ENCODE assay signal across 12 cellular contexts in the genomic region with DNA sequence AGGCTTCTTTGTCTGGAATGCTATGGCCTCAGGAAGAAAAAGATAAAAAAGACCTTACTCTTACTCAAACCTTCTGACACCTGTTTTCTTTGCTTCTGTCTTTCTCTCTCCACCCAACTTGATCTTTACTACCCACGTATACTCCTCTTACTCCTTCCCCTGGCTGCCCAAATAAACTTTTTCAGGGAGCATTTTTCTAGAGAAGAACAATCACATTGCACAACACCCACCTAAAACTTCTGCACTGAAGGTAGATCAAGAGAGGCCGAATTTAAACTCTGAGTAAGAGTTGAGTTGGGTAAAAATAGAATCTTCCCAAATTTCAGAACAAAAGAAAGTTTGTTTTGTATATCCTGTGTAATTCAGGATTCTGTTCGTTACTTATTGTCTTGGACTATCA. TPM values are rescaled to one million over a fixed set of nuclear protein-coding genes. Genes with fewer than 3 reads are reported as not detected.
A peak's percentile ranks its signal among the peaks of the same experiment; 100 is the strongest.
DNase-seq lines count a peak whose midpoint lies in the region; ATAC-seq, FAIRE-seq and TF ChIP-seq lines count a peak whose summit lies in the region.
"Had no signal": no experiment of that assay in that cellular context is flagged by ENCODE, and none has a peak within 500 bp of the region (broad histone marks: within the 10 kb centered on the region; RNA-seq: fewer than 3 reads in every experiment).

No MANE protein-coding gene starts in this region.

- ATAC-seq in aorta (ENCODE audit: low FRiP score) (no peak), HG03432 (IDR thresholded peaks at IDR 0.05; ENCODE audit: unreplicated experiment) (no peak)
- ATAC-seq: CD8-positive, alpha-beta T cell had no signal

- H3K4me2 ChIP-seq in GM23248 (ENCODE audit: unreplicated experiment) (peak overlapping the region; percentile 79), endothelial cell of umbilical vein (ENCODE audit: insufficient read depth, low read length) (no peak overlapping the region)

- H4K20me1 ChIP-seq in GM23248 (ENCODE audit: insufficient read depth) (no peaks in the 10 kb centered on the region), endothelial cell of umbilical vein (replicated peaks; ENCODE audit: control insufficient read depth, extremely low read depth, insufficient read depth, low read length) (no peaks in the 10 kb centered on the region)

- no TSS peak for BruUV-seq in endothelial cell of umbilical vein (replicated peaks; lab: Mats Ljungman, UMichigan)

- no peaks in the 10 kb centered on the region for H3K36me3 Mint-ChIP-seq in osteocyte (ENCODE audit: unreplicated experiment)
- H3K36me3 Mint-ChIP-seq: CD8-positive, alpha-beta T cell had no signal

- dilution Hi-C loops in endothelial cell of umbilical vein (cut with MboI; ENCODE audit: extremely low pct_ligation_motif_present, low sequenced_read_pairs): no loop called here

- no peak for FAIRE-seq in endothelial cell of umbilical vein (lab: Jason Lieb, UNC)
- FAIRE-seq in D721Med (lab: Jason Lieb, UNC): no peak
- FAIRE-seq: HTR-8/SVneo had no signal

- intact Hi-C loops in endothelial cell of umbilical vein (cut with micrococcal nuclease) (no loop called here), aorta (cut with DNase I) (loop anchor here in 1 of 2 donors (5.0 kb wide), 1 partner anchor 334 kb away; no protein-coding TSS in a partner anchor)

- TF ChIP-seq CTCF in endothelial cell of umbilical vein (IDR thresholded peaks at IDR 0.05; ENCODE audit: extremely low read depth in 1 of 2, insufficient read depth in 1 of 2, low read depth in 1 of 2, low read length in 2 of 2): no peak
- no peak for TF ChIP-seq CTCF in osteocyte (IDR thresholded peaks at IDR 0.05)
- TF ChIP-seq CTCF in D721Med (IDR thresholded peaks at IDR 0.05; ENCODE audit: insufficient read depth, missing control alignments): no peak

- in situ Hi-C loops in GM23248 (cut with MboI): loop anchor here (5.0 kb wide), 1 partner anchor 229 kb away; no protein-coding TSS in a partner anchor

- H3K27ac ChIP-seq in GM23248 (peak overlapping the region; percentile 72), SJSA1 (peak overlapping the region; percentile 89), endothelial cell of umbilical vein (ENCODE audit: insufficient read depth, low read depth, low read length) (peak overlapping the region; percentile 74), aorta (ENCODE audit: low read depth in 1 of 2, low read length in 2 of 2) (no peak overlapping the region)

- no peaks in the 10 kb centered on the region for H3K79me2 ChIP-seq in GM23248 (ENCODE audit: insufficient read depth)
- H3K79me2 ChIP-seq in endothelial cell of umbilical vein (ENCODE audit: control insufficient read depth, insufficient read depth, low read length): no peaks in the 10 kb centered on the region

- H3K4me1 Mint-ChIP-seq in osteocyte (ENCODE audit: unreplicated experiment): peaks cover 42% of the 10 kb centered on the region

- H3K27ac Mint-ChIP-seq in osteocyte (ENCODE audit: unreplicated experiment): peak overlapping the region; percentile 83
- H3K27ac Mint-ChIP-seq: CD8-positive, alpha-beta T cell had no signal

- no peak overlapping the region for H3K4me3 Mint-ChIP-seq in osteocyte (ENCODE audit: unreplicated experiment)
- H3K4me3 Mint-ChIP-seq: CD8-positive, alpha-beta T cell had no signal

- H3K9me1 ChIP-seq in endothelial cell of umbilical vein (replicated peaks; ENCODE audit: control insufficient read depth, extremely low read depth, insufficient read depth, low read length): no peaks in the 10 kb centered on the region

- H3K27me3 Mint-ChIP-seq in osteocyte (ENCODE audit: unreplicated experiment): no peaks in the 10 kb centered on the region

- DNase-seq in GM23248: no peak
- peak in 1 of 2 experiments; percentile 15 for DNase-seq in SJSA1 (ENCODE audit: low read depth in 1 of 2, low spot score in 2 of 2)
- no peak for DNase-seq in endothelial cell of umbilical vein (ENCODE audit: low read depth, low spot score)
- DNase-seq in osteocyte (ENCODE audit: extremely low spot score, unreplicated experiment): no peak
- DNase-seq in aorta: no peak
- no peak for DNase-seq in activated effector memory CD4-positive, alpha-beta T cell treated with anti-CD3 and anti-CD28 coated beads, Interleukin-2, amount 50 U/mL, for 16 hours
- no peak for DNase-seq in D721Med (ENCODE audit: insufficient read length, low spot score)
- DNase-seq: CD8-positive, alpha-beta T cell; NCI-H2081 treated with DMSO at 0.1 percent for 48 hours had no signal

- H3F3A ChIP-seq in GM23248 (ENCODE audit: insufficient read depth): peaks cover 34% of the 10 kb centered on the region

- H3K9me3 ChIP-seq in GM23248 (ENCODE audit: low read depth) (no peaks in the 10 kb centered on the region), SJSA1 (replicated peaks) (no peaks in the 10 kb centered on the region), endothelial cell of umbilical vein (replicated peaks; ENCODE audit: control insufficient read depth, insufficient read depth, low read length) (no peaks in the 10 kb centered on the region), aorta (ENCODE audit: control insufficient read depth, low read length) (no peaks in the 10 kb centered on the region)

- no peaks in the 10 kb centered on the region for H3K9me3 Mint-ChIP-seq in osteocyte (ENCODE audit: unreplicated experiment)
- H3K9me3 Mint-ChIP-seq: CD8-positive, alpha-beta T cell had no signal

- H2AFZ ChIP-seq in GM23248 (no peak overlapping the region), endothelial cell of umbilical vein (ENCODE audit: low read depth, low read length) (no peak overlapping the region)

- H3K9me2 ChIP-seq in GM23248 (ENCODE audit: insufficient read depth): no peaks in the 10 kb centered on the region

- POLR2A ChIA-PET in endothelial cell of umbilical vein (lab: Charles Lee): no interaction called here

- H3K36me3 ChIP-seq in GM23248 (ENCODE audit: low read depth): no peaks in the 10 kb centered on the region
- H3K36me3 ChIP-seq in SJSA1: no peaks in the 10 kb centered on the region
- H3K36me3 ChIP-seq in endothelial cell of umbilical vein (ENCODE audit: control insufficient read depth in 2 of 2, extremely low read depth in 1 of 2, insufficient read depth in 2 of 2, low read length in 2 of 2): no peaks in the 10 kb centered on the region
- no peaks in the 10 kb centered on the region for H3K36me3 ChIP-seq in aorta (ENCODE audit: control insufficient read depth in 1 of 2, insufficient read depth in 2 of 2, low read length in 1 of 2)

- H3K4me3 ChIP-seq in GM23248: 0 out of 2 replicates have a peak overlapping the region, but pooled peaks have one; percentile 7
- H3K4me3 ChIP-seq in SJSA1: no peak overlapping the region
- no peak overlapping the region for H3K4me3 ChIP-seq in endothelial cell of umbilical vein (replicated peaks in 1 of 3; ENCODE audit: insufficient read depth in 1 of 3, low read depth in 1 of 3, low read length in 3 of 3)
- H3K4me3 ChIP-seq in aorta (ENCODE audit: low read length in 2 of 2): no peak overlapping the region

- TF ChIP-seq POLR2A in endothelial cell of umbilical vein (IDR thresholded peaks at IDR 0.05; ENCODE audit: low read depth, low read length): no peak

- H3K27me3 ChIP-seq in GM23248 (replicated peaks; ENCODE audit: insufficient read depth) (no peaks in the 10 kb centered on the region), SJSA1 (replicated peaks) (no peaks in the 10 kb centered on the region), endothelial cell of umbilical vein (ENCODE audit: control insufficient read depth in 2 of 2, insufficient read depth in 2 of 2, low read length in 2 of 2) (no peaks in the 10 kb centered on the region), aorta (ENCODE audit: control insufficient read depth in 1 of 2, insufficient read depth in 2 of 2, low read length in 1 of 2) (no peaks in the 10 kb centered on the region)

- H3K4me1 ChIP-seq in GM23248 (ENCODE audit: insufficient read depth) (peaks cover 37% of the 10 kb centered on the region), SJSA1 (replicated peaks) (peaks cover 32% of the 10 kb centered on the region), endothelial cell of umbilical vein (ENCODE audit: control insufficient read depth, extremely low read depth, insufficient read depth, low read length) (peaks cover 23% of the 10 kb centered on the region), aorta (ENCODE audit: control insufficient read depth in 1 of 2, insufficient read depth in 2 of 2, low read length in 2 of 2) (no peaks in the 10 kb centered on the region)

- CTCF ChIA-PET in endothelial cell of umbilical vein (lab: Charles Lee): interaction anchor here (0.6 to 15.3 kb wide), 12 partner anchors 8 to 336 kb away, joined by 3 to 270 read pairs (median 5); no protein-coding TSS in a partner anchor

- H3K9ac ChIP-seq in GM23248 (no peak overlapping the region), endothelial cell of umbilical vein (replicated peaks; ENCODE audit: extremely low read depth, insufficient read depth, low read length) (peak overlapping the region; percentile 48)

- 85 to 86% methylated on average over 3 of the region's 3 CpGs for WGBS in GM23248 (ENCODE audit: low coverage in 1 of 2, low lambda C conversion rate in 2 of 2, missing lambda C conversion rate in 2 of 2), 2 experiments
- 64 to 74% methylated on average over 3 of the region's 3 CpGs for WGBS in aorta, 2 donors

RNA-seq across cellular contexts. Expression of a gene that starts 3.9 kb away (rescaled TPM):
- total RNA-seq in GM23248 (2014; rRNA removed; shearing (Covaris generic)): not detected in 2 replicates
- polyA plus RNA-seq in GM23248 (2016; fragmentation: Nextera tagmentation; extraction: Ambion mirVana) (not detected in 2 replicates), endothelial cell of umbilical vein (not detected in 2 replicates), aorta (not detected)
- total RNA-seq in SJSA1 (2014; rRNA removed; shearing (Covaris generic)): not detected in 2 replicates
- total RNA-seq in endothelial cell of umbilical vein (not detected in 2 replicates), osteocyte (not detected in 2 replicates), aorta (not detected)
- polyA plus RNA-seq in endothelial cell of umbilical vein (2011; cell fraction: cytosol; rRNA removed): not detected in 2 replicates
- not detected in 2 replicates for polyA plus RNA-seq in endothelial cell of umbilical vein (2011; cell fraction: nucleus; rRNA removed)
- polyA plus RNA-seq in endothelial cell of umbilical vein (2012): not detected in 2 replicates
- not detected in 2 replicates for polyA minus RNA-seq in endothelial cell of umbilical vein
- polyA minus RNA-seq in endothelial cell of umbilical vein (2011; cell fraction: cytosol; rRNA and poly(A)+ RNA removed): not detected
- polyA minus RNA-seq in endothelial cell of umbilical vein (2011; cell fraction: nucleus; rRNA and poly(A)+ RNA removed): not detected in 2 replicates
- total RNA-seq: CD8-positive, alpha-beta T cell had no signal
- polyA plus RNA-seq: BJ had no signal

RNA-seq across cellular contexts. Expression of a gene that starts 20.5 kb away (rescaled TPM):
- not detected in 2 replicates for total RNA-seq in GM23248 (2014; rRNA removed; shearing (Covaris generic))
- polyA plus RNA-seq in GM23248 (2016; fragmentation: Nextera tagmentation; extraction: Ambion mirVana): not detected in 2 replicates
- not detected in 2 replicates for total RNA-seq in SJSA1 (2014; rRNA removed; shearing (Covaris generic))
- total RNA-seq in endothelial cell of umbilical vein: not detected in 2 replicates
- not detected in 2 replicates for polyA plus RNA-seq in endothelial cell of umbilical vein
- polyA plus RNA-seq in endothelial cell of umbilical vein (2011; cell fraction: cytosol; rRNA removed): not detected in 2 replicates
- not detected in 2 replicates for polyA plus RNA-seq in endothelial cell of umbilical vein (2011; cell fraction: nucleus; rRNA removed)
- polyA plus RNA-seq in endothelial cell of umbilical vein (2012): not detected in 2 replicates
- not detected in 2 replicates for polyA minus RNA-seq in endothelial cell of umbilical vein
- polyA minus RNA-seq in endothelial cell of umbilical vein (2011; cell fraction: cytosol; rRNA and poly(A)+ RNA removed): not detected
- not detected in 2 replicates for polyA minus RNA-seq in endothelial cell of umbilical vein (2011; cell fraction: nucleus; rRNA and poly(A)+ RNA removed)
- total RNA-seq in osteocyte: not detected in 2 replicates
- not detected for total RNA-seq in aorta
- not detected for polyA plus RNA-seq in aorta
- total RNA-seq: CD8-positive, alpha-beta T cell had no signal
- polyA plus RNA-seq: BJ had no signal

Comparison
In these comparisons a context has a peak if more than half of its experiments do, and no peak if none do; other contexts are left out.
1. H3K27ac ChIP-seq: peak in GM23248 (single experiment), SJSA1 (single experiment) and endothelial cell of umbilical vein (single experiment); none in aorta (0 of 2).